19 cellular contexts compared by ENCODE assay signal in genomic region chr1:168892945-168893344, GRCh38.
DNase-seq lines count a peak whose midpoint lies in the region; ATAC-seq and TF ChIP-seq lines count a peak whose summit lies in the region.
"Had no signal": no experiment of that assay in that cellular context is flagged by ENCODE, and none has a peak within 500 bp of the region (broad histone marks: within the 10 kb centered on the region; RNA-seq: fewer than 3 reads in every experiment).

No MANE protein-coding gene starts in this region.

- peaks cover 10% of the 10 kb centered on the region for H3K4me1 Mint-ChIP-seq in MCF 10A (ENCODE audit: insufficient read depth, unreplicated experiment)
- H3K4me1 Mint-ChIP-seq: activated CD8-positive, alpha-beta memory T cell treated with anti-CD3 and anti-CD28 coated beads, Interleukin-2, amount 10 ng/mL, durations not matched to agents 7 days and 5 days; CD14-positive monocyte had no signal

- H3K4me3 ChIP-seq in breast epithelium (no peak overlapping the region), rectal smooth muscle tissue (ENCODE audit: low read length) (no peak overlapping the region)

- H3K4me1 ChIP-seq in breast epithelium (no peaks in the 10 kb centered on the region), rectal smooth muscle tissue (ENCODE audit: control insufficient read depth, insufficient read depth, low read length) (peaks cover 2% of the 10 kb centered on the region)

- POLR2A ChIA-PET in MCF 10A (lab: Yijun Ruan, JAX), result interaction anchor here (0.5 to 1.5 kb wide), 5 partner anchors 10 to 1551 kb away, joined by 3 to 4 read pairs (median 4); no protein-coding TSS in a partner anchor

- no peak overlapping the region for H3K9ac ChIP-seq in rectal smooth muscle tissue (ENCODE audit: low read length)

- peak; percentile 75 for ATAC-seq in Right ventricle myocardium superior (ENCODE audit: poor library complexity)
- ATAC-seq: activated CD8-positive, alpha-beta memory T cell treated with anti-CD3 and anti-CD28 coated beads, Interleukin-2, amount 10 ng/mL, durations not matched to agents 7 days and 5 days had no signal

- H3K27ac Mint-ChIP-seq in MCF 10A (ENCODE audit: low read depth, unreplicated experiment), result peak overlapping the region; percentile 2
- H3K27ac Mint-ChIP-seq: activated CD8-positive, alpha-beta memory T cell treated with anti-CD3 and anti-CD28 coated beads, Interleukin-2, amount 10 ng/mL, durations not matched to agents 7 days and 5 days; CD14-positive monocyte; nephron progenitor cell; T-helper 2 cell treated with Interferon-gamma antibody and Interleukin-4, amounts not matched to agents 5 μg/mL and 100 μg/mL, for 36 hours had no signal

- H3K4me3 Mint-ChIP-seq in MCF 10A (ENCODE audit: unreplicated experiment), result no peak overlapping the region
- H3K4me3 Mint-ChIP-seq: activated CD8-positive, alpha-beta memory T cell treated with anti-CD3 and anti-CD28 coated beads, Interleukin-2, amount 10 ng/mL, durations not matched to agents 7 days and 5 days; CD14-positive monocyte; nephron progenitor cell; T-helper 2 cell treated with Interferon-gamma antibody and Interleukin-4, amounts not matched to agents 5 μg/mL and 100 μg/mL, for 36 hours had no signal

- intact Hi-C loops in MCF 10A (cut with micrococcal nuclease) (no loop called here), breast epithelium (cut with DNase I; ENCODE audit: low total_unique reads) (no loop called here), Right ventricle myocardium superior (cut with DNase I) (no loop called here)

- DNase-seq in MCF 10A (ENCODE audit: unreplicated experiment) (no peak), breast epithelium (ENCODE audit: low spot score in 2 of 2) (no peak), Right ventricle myocardium superior (no peak), G401 (ENCODE audit: low spot score) (no peak), MV-4-11 (lab: John Stamatoyannopoulos, UW) (no peak), SKM-1 (lab: John Stamatoyannopoulos, UW; ENCODE audit: unreplicated experiment) (no peak), NCI-H2196 (lab: John Stamatoyannopoulos, UW; ENCODE audit: unreplicated experiment) (no peak)
- DNase-seq: 8988T; activated CD4-positive, CD25-positive, alpha-beta regulatory T cell treated with anti-CD3 and anti-CD28 coated beads, Interleukin-2, amount 50 U/mL, for 72 hours; activated CD8-positive, alpha-beta memory T cell treated with anti-CD3 and anti-CD28 coated beads, Interleukin-2, amount 10 ng/mL, durations not matched to agents 7 days and 5 days; activated gamma-delta T cell treated with Interleukin-2 at 50 U/mL for 16 hours; brain microvascular endothelial cell; NCI-H1930; nephron progenitor cell; SIG-M5; stimulated activated CD4-positive, alpha-beta T cell treated with anti-CD3 and anti-CD28 coated beads, Interleukin-4, amount 100 ng/mL, for 1 hour had no signal

- in situ Hi-C loops in G401 (cut with HindIII; ENCODE audit: low sequenced_read_pairs), result no loop called here

- peaks cover 0 to 5% of the 10 kb centered on the region in 2 donors for H3K9me3 ChIP-seq in breast epithelium

- CTCF ChIA-PET in MCF 10A (lab: Yijun Ruan, JAX), result interaction anchor here (0.6 to 1.9 kb wide), 7 partner anchors 12 to 455 kb away, joined by 3 to 8 read pairs (median 4); no protein-coding TSS in a partner anchor

- no peak for TF ChIP-seq CTCF in MCF 10A (IDR thresholded peaks at IDR 0.05; ENCODE audit: unreplicated experiment)
- TF ChIP-seq CTCF in breast epithelium (IDR thresholded peaks at IDR 0.05), result no peak

- no peak for TF ChIP-seq POLR2A in breast epithelium (IDR thresholded peaks at IDR 0.05)

- H3K36me3 ChIP-seq in breast epithelium (no peaks in the 10 kb centered on the region), rectal smooth muscle tissue (ENCODE audit: control insufficient read depth, insufficient read depth, low read length) (no peaks in the 10 kb centered on the region)
- H3K36me3 ChIP-seq: brain microvascular endothelial cell had no signal

- no peaks in the 10 kb centered on the region for H3K36me3 Mint-ChIP-seq in MCF 10A (ENCODE audit: insufficient read depth, unreplicated experiment)
- H3K36me3 Mint-ChIP-seq: CD14-positive monocyte had no signal

- BruUV-seq in MCF 10A (replicated peaks; lab: Mats Ljungman, UMichigan), result no TSS peak

- H3K9me3 Mint-ChIP-seq in MCF 10A (ENCODE audit: unreplicated experiment), result no peaks in the 10 kb centered on the region
- H3K9me3 Mint-ChIP-seq: T-helper 2 cell treated with Interferon-gamma antibody and Interleukin-4, amounts not matched to agents 5 μg/mL and 100 μg/mL, for 36 hours had no signal

- H3K27ac ChIP-seq in breast epithelium (peak overlapping the region in 1 of 2 donors; percentile 34), rectal smooth muscle tissue (ENCODE audit: low read depth, low read length) (peak overlapping the region; percentile 41)
- H3K27ac ChIP-seq: brain microvascular endothelial cell had no signal

- no peaks in the 10 kb centered on the region for H3K27me3 Mint-ChIP-seq in MCF 10A (ENCODE audit: insufficient read depth, unreplicated experiment)

- no peaks in the 10 kb centered on the region for H3K27me3 ChIP-seq in breast epithelium
- H3K27me3 ChIP-seq in rectal smooth muscle tissue (ENCODE audit: control insufficient read depth, insufficient read depth, low read length), result no peaks in the 10 kb centered on the region
- H3K27me3 ChIP-seq: brain microvascular endothelial cell had no signal
